11 cellular contexts compared by ENCODE assay signal in genomic region chrX:119218198-119218597, GRCh38. TPM values are rescaled to one million over a fixed set of nuclear protein-coding genes. Genes with fewer than 3 reads are reported as not detected.
DNase-seq lines count a peak whose midpoint lies in the region; ATAC-seq, FAIRE-seq and TF ChIP-seq lines count a peak whose summit lies in the region.
"Had no signal": no experiment of that assay in that cellular context is flagged by ENCODE, and none has a peak within 500 bp of the region (broad histone marks: within the 10 kb centered on the region; RNA-seq: fewer than 3 reads in every experiment).

No MANE protein-coding gene starts in this region.

- no peak overlapping the region for H3K4me3 Mint-ChIP-seq in mesothelial cell of epicardium
- H3K4me3 Mint-ChIP-seq: activated naive CD8-positive, alpha-beta T cell treated with anti-CD3 and anti-CD28 coated beads, Interleukin-2, amount 10 ng/mL, durations not matched to agents 7 days and 5 days had no signal

- no peak overlapping the region for H3K27ac Mint-ChIP-seq in mesothelial cell of epicardium
- H3K27ac Mint-ChIP-seq: activated naive CD8-positive, alpha-beta T cell treated with anti-CD3 and anti-CD28 coated beads, Interleukin-2, amount 10 ng/mL, durations not matched to agents 7 days and 5 days had no signal

- H3K9me3 Mint-ChIP-seq in mesothelial cell of epicardium = peaks cover 25% of the 10 kb centered on the region
- H3K9me3 Mint-ChIP-seq: activated naive CD8-positive, alpha-beta T cell treated with anti-CD3 and anti-CD28 coated beads, Interleukin-2, amount 10 ng/mL, durations not matched to agents 7 days and 5 days had no signal

- no peaks in the 10 kb centered on the region for H3K36me3 Mint-ChIP-seq in mesothelial cell of epicardium
- H3K36me3 Mint-ChIP-seq: activated naive CD8-positive, alpha-beta T cell treated with anti-CD3 and anti-CD28 coated beads, Interleukin-2, amount 10 ng/mL, durations not matched to agents 7 days and 5 days had no signal

- FAIRE-seq in RCC 7860 (lab: Jason Lieb, UNC) = peak; percentile 79

- H3K4me1 Mint-ChIP-seq in mesothelial cell of epicardium = peaks cover 13% of the 10 kb centered on the region
- H3K4me1 Mint-ChIP-seq: activated naive CD8-positive, alpha-beta T cell treated with anti-CD3 and anti-CD28 coated beads, Interleukin-2, amount 10 ng/mL, durations not matched to agents 7 days and 5 days had no signal

- H3K27me3 Mint-ChIP-seq in mesothelial cell of epicardium (ENCODE audit: low read depth) = no peaks in the 10 kb centered on the region

- TF ChIP-seq POLR2A in uterus (IDR thresholded peaks at IDR 0.05) = no peak

- ATAC-seq in GM19463 (IDR thresholded peaks at IDR 0.05; ENCODE audit: unreplicated experiment) = no peak

- H3K27ac ChIP-seq in cardiac muscle cell (no peak overlapping the region), uterus (no peak overlapping the region)
- H3K27ac ChIP-seq: SJCRH30 had no signal

- no peak overlapping the region for H3K4me3 ChIP-seq in cardiac muscle cell
- H3K4me3 ChIP-seq in foreskin fibroblast (ENCODE audit: low read depth in 1 of 2, low read length in 2 of 2) = no peak overlapping the region
- H3K4me3 ChIP-seq in uterus = no peak overlapping the region
- H3K4me3 ChIP-seq: SJCRH30 had no signal

- H3K9me3 ChIP-seq in cardiac muscle cell (ENCODE audit: low read depth) = no peaks in the 10 kb centered on the region
- no peaks in the 10 kb centered on the region for H3K9me3 ChIP-seq in uterus
- H3K9me3 ChIP-seq: SJCRH30 had no signal

- peak; percentile 7 to 22 for DNase-seq in cardiac muscle cell (ENCODE audit: low read depth in 1 of 2, low spot score in 1 of 2)
- no peak for DNase-seq in cardiac septum (ENCODE audit: low spot score)
- DNase-seq in RCC 7860 (ENCODE audit: low spot score) = no peak
- peak in 1 of 2 donors; percentile 44 for DNase-seq in foreskin fibroblast
- no peak for DNase-seq in uterus
- DNase-seq in SHP77 (lab: John Stamatoyannopoulos, UW) = no peak
- no peak for DNase-seq in mesothelial cell of epicardium (ENCODE audit: low spot score in 2 of 2, unreplicated experiment in 2 of 2)
- DNase-seq: activated naive CD8-positive, alpha-beta T cell treated with anti-CD3 and anti-CD28 coated beads, Interleukin-2, amount 10 ng/mL, durations not matched to agents 7 days and 5 days; stimulated activated CD8-positive, alpha-beta memory T cell treated with anti-CD3 and anti-CD28 coated beads, Interleukin-4, amount 100 ng/mL, for 48 hours had no signal

- H3K27me3 ChIP-seq in cardiac muscle cell = no peaks in the 10 kb centered on the region
- H3K27me3 ChIP-seq in uterus = no peaks in the 10 kb centered on the region

- peak; percentile 38 for TF ChIP-seq CTCF in cardiac muscle cell (IDR thresholded peaks at IDR 0.05; ENCODE audit: low read depth, low read length)
- peak; percentile 33 for TF ChIP-seq CTCF in foreskin fibroblast (IDR thresholded peaks at IDR 0.05; ENCODE audit: low read depth, low read length)
- peak in 3 of 4 experiments; percentile 38 to 43 (median 43) for TF ChIP-seq CTCF in uterus (IDR thresholded peaks at IDR 0.05)
- no peak for TF ChIP-seq CTCF in mesothelial cell of epicardium (IDR thresholded peaks at IDR 0.05; ENCODE audit: unreplicated experiment)

- no peaks in the 10 kb centered on the region for H3K36me3 ChIP-seq in cardiac muscle cell
- H3K36me3 ChIP-seq in uterus = no peaks in the 10 kb centered on the region
- H3K36me3 ChIP-seq: SJCRH30 had no signal

- H3K4me1 ChIP-seq in cardiac muscle cell (ENCODE audit: low read depth) (no peaks in the 10 kb centered on the region), uterus (no peaks in the 10 kb centered on the region)
- H3K4me1 ChIP-seq: SJCRH30 had no signal

- intact Hi-C loops in cardiac septum (cut with DNase I) = loop anchor here (5.0 to 10.0 kb wide), 2 partner anchors 101 to 373 kb away; no protein-coding TSS in a partner anchor
- intact Hi-C loops in uterus (cut with DNase I; ENCODE audit: low total_unique reads) = no loop called here

RNA-seq across cellular contexts. Expression of gene PGRMC1, which starts 17.9 kb away (rescaled TPM):
- total RNA-seq in cardiac muscle cell (156 and 171 TPM in 2 replicates), cardiac septum (16.5 TPM), uterus (100 to 1,000 TPM in 3 of 4 donors, 10 to 100 TPM in 1; 94.0 to 361 (median 121) TPM), mesothelial cell of epicardium (137 to 143 TPM (median 140 TPM) in 3 replicates)
- polyA plus RNA-seq in cardiac muscle cell = 121 and 147 TPM in 2 replicates

Comparison
In these comparisons a context has a peak if more than half of its experiments do, and no peak if none do; other contexts are left out.
1. DNase-seq: peak in cardiac muscle cell (2 of 2); none in cardiac septum (single experiment), RCC 7860 (single experiment), uterus (0 of 2), SHP77 (0 of 2) and mesothelial cell of epicardium (0 of 2).